ENCODE assay signal across 8 cellular contexts in the genomic region with DNA sequence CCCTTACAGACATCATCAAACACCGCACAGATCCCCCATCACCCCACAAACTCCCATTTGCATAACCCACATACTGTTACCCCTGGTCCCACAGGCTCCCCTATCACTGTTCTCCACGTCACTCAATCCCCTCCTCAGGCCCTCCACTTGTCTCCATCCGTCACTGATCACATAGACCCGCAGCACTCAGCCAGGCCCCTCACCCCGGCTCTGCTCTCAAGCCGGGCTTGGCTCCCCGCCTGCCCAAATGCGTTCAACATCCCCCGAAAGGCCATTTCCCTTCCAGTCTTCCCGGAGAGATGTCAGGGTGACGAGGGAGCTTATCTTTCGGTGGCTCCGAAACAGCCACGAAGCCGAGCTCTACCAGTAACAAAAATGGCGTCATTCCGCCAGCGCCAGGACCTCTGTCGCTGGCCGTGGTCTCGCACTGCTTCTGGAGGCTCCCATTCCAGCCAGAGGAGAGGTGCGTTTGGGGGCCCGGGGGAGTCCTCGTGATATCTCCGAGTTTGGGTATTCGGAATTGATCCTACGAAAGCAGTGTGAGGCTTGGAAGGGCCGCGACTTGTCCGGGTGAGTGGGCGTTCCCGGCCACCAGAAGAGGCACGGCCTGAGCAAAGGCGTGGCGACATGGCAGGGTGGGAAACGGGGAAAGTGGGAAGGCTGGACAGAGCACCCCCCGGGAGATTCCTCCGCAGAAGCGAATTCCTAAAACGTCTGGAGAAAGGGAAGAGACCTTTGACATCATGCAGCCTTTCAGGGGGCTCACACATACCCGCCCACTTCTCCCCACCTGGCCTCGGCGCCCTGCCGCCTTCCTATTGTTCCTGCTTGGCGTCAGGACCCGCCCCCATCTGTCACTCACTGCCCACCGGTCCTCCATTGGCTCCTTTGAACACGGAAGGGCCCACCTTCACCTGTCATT. TPM values are rescaled to one million over a fixed set of nuclear protein-coding genes. Genes with fewer than 3 reads are reported as not detected.
DNase-seq lines count a peak whose midpoint lies in the region; ATAC-seq, FAIRE-seq and TF ChIP-seq lines count a peak whose summit lies in the region.

ZNF630 (minus strand) TSS at position 577 of the 922 bp plus-strand sequence. CDS start 4,754 bp downstream, outside the sequence.

- H4K20me1 ChIP-seq in PC-3 (ENCODE audit: low read length) = no peaks in the 10 kb centered on the region

- H3K79me2 ChIP-seq in PC-3 (ENCODE audit: low read length) = peaks cover 9% of the 10 kb centered on the region; the same call in 1 of the 2 replicates

- H3K9me3 ChIP-seq in PC-3 (ENCODE audit: low read length) (no peaks in the 10 kb centered on the region), neuron (ENCODE audit: low read length) (no peaks in the 10 kb centered on the region), stomach smooth muscle (ENCODE audit: control insufficient read depth in 2 of 2, low read length in 2 of 2) (no peaks in the 10 kb centered on the region)

- H3F3A ChIP-seq in PC-3 (ENCODE audit: low read length, unreplicated experiment) = no peaks in the 10 kb centered on the region

- H3K9ac ChIP-seq in PC-3 (ENCODE audit: low read length) (peak within 1 kb of the TSS; percentile 97), stomach smooth muscle (ENCODE audit: low read length in 2 of 2) (peak within 1 kb of the TSS; percentile 85 to 86)

- DNase-seq in AG09309 (ENCODE audit: low read depth) (no peak), GM19239 (ENCODE audit: insufficient read length, low spot score) (peak; percentile 48), PC-3 (peak; percentile 72), foreskin keratinocyte (peak; percentile 15 to 53)
- DNase-seq in activated naive CD4-positive, alpha-beta T cell (lab: John Stamatoyannopoulos, UW) = peak in 3 of 4 experiments; percentile 2 to 36 (median 12)

- H3K27me3 ChIP-seq in PC-3 (ENCODE audit: low read length) (no peaks in the 10 kb centered on the region), foreskin keratinocyte (no peaks in the 10 kb centered on the region), neuron (ENCODE audit: insufficient read depth, low read length) (peaks cover 2% of the 10 kb centered on the region), stomach smooth muscle (ENCODE audit: control insufficient read depth in 1 of 2, insufficient read depth in 2 of 2, low read length in 2 of 2) (peaks cover 0 to 2% of the 10 kb centered on the region in 2 donors)

- POLR2A ChIA-PET in PC-3 (lab: Charles Lee; ENCODE audit: unreplicated experiment) = no interaction called here

- H3K27ac ChIP-seq in PC-3 (ENCODE audit: low read length) (peak within 1 kb of the TSS; percentile 62), foreskin keratinocyte (peak within 1 kb of the TSS; percentile 57), stomach smooth muscle (ENCODE audit: low read length) (peak within 1 kb of the TSS; percentile 64)

- H2AFZ ChIP-seq in PC-3 (ENCODE audit: low read length) = peak within 1 kb of the TSS; percentile 100
- H2AFZ ChIP-seq in neuron (ENCODE audit: low read depth, low read length) = no peak within 1 kb of the TSS

- H3K4me2 ChIP-seq in PC-3 (ENCODE audit: low read length) = peak within 1 kb of the TSS; percentile 99

- intact Hi-C loops in PC-3 (cut with micrococcal nuclease) = no loop called here

- no peaks in the 10 kb centered on the region for H3K36me3 ChIP-seq in PC-3 (ENCODE audit: low read depth, low read length)
- H3K36me3 ChIP-seq in neuron (ENCODE audit: insufficient read depth, low read length) = no peaks in the 10 kb centered on the region
- H3K36me3 ChIP-seq in stomach smooth muscle (ENCODE audit: control insufficient read depth in 2 of 2, insufficient read depth in 2 of 2, low read length in 2 of 2) = no peaks in the 10 kb centered on the region

- ATAC-seq in HG03521 (IDR thresholded peaks at IDR 0.05; ENCODE audit: unreplicated experiment) (peak; percentile 84), PC-3 (peak; percentile 97), foreskin keratinocyte (peak; percentile 85)

- TSS peak; percentile 93 for BruUV-seq in PC-3 (replicated peaks; lab: Mats Ljungman, UMichigan)

- H3K9me2 ChIP-seq in PC-3 (replicated peaks; ENCODE audit: low read length) = no peaks in the 10 kb centered on the region

- peak within 1 kb of the TSS; percentile 60 for H3K4me3 ChIP-seq in AG09309 (ENCODE audit: control insufficient read depth, low read depth, low read length)
- peak within 1 kb of the TSS; percentile 98 for H3K4me3 ChIP-seq in PC-3 (ENCODE audit: low read length)
- H3K4me3 ChIP-seq in neuron (ENCODE audit: low read length) = peak within 1 kb of the TSS; percentile 27
- H3K4me3 ChIP-seq in stomach smooth muscle (ENCODE audit: low read length in 2 of 2) = peak within 1 kb of the TSS; percentile 84 to 85

- TF ChIP-seq CTCF in AG09309 (IDR thresholded peaks at IDR 0.05; ENCODE audit: control insufficient read depth, insufficient read depth, low read depth, low read length, missing control alignments) (no peak), PC-3 (conservative IDR thresholded peaks at IDR 0.05; ENCODE audit: low read depth, low read length) (no peak), foreskin keratinocyte (conservative IDR thresholded peaks at IDR 0.05) (no peak)

- CTCF ChIA-PET in PC-3 (lab: Charles Lee) = no interaction called here

- H3K4me1 ChIP-seq in PC-3 (ENCODE audit: insufficient read depth, low read length) = peaks cover 5% of the 10 kb centered on the region
- no peaks in the 10 kb centered on the region for H3K4me1 ChIP-seq in foreskin keratinocyte
- no peaks in the 10 kb centered on the region for H3K4me1 ChIP-seq in neuron (ENCODE audit: insufficient read depth, low read length)
- peaks cover 4% of the 10 kb centered on the region for H3K4me1 ChIP-seq in stomach smooth muscle (ENCODE audit: control insufficient read depth, insufficient read depth, low read length)

- FAIRE-seq in GM19239 (lab: Jason Lieb, UNC) = peak; percentile 99

RNA-seq across cellular contexts. Expression of gene ZNF630, which starts in this region (rescaled TPM):
- 2.5 and 4.4 TPM in 2 replicates for total RNA-seq in PC-3 (2014; rRNA removed)
- total RNA-seq in foreskin keratinocyte = 1.1 and 1.3 TPM in 2 replicates
- polyA plus RNA-seq in foreskin keratinocyte = 0.69 and 0.76 TPM in 2 replicates

Comparison
In these comparisons a context has a peak if more than half of its experiments do, and no peak if none do; other contexts are left out.
1. H3K4me3 ChIP-seq: peak in every context shown above with its lines; median percentile 98 in PC-3; 84 in stomach smooth muscle; 60 in AG09309; 27 in neuron.